1 cellular context compared by ENCODE assay signal in the genomic region with DNA sequence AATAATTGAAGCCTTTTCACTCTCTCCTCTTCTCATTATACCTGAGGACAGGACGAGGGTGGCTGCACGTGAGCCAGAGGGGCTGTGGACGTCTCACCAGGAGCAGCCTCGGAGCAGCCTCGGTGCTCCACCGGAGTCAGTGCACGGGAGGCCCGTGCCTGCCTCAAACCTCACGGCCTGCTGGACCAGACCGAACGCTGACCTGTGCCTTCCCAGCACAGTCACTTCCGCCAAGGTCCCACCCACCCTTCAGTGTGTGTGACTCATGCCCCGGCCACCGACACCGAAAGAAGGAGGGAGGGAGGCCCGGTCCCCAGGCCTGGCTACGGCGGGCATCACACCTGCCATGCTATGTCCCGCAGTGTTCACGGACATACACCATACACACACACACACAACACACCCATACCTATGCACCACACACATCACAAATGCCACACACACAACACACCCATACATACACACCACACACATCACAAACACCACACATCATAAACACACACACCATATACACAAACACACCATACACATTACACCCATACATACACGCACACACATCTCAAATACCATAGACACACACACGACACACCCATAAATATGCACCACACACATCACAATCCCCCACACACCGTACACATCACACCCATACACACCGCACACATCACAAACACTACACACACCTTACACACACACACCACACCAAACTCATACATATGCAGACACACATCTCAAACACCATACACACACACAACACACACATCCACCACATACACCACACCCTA.
TF ChIP-seq lines count a peak whose summit lies in the region.

No MANE protein-coding gene starts in this region.

TF ChIP-seq in HepG2, 621 proteins besides CTCF, POLR2A, EP300 and RAD21:
- TF ChIP-seq, protein P1, sequence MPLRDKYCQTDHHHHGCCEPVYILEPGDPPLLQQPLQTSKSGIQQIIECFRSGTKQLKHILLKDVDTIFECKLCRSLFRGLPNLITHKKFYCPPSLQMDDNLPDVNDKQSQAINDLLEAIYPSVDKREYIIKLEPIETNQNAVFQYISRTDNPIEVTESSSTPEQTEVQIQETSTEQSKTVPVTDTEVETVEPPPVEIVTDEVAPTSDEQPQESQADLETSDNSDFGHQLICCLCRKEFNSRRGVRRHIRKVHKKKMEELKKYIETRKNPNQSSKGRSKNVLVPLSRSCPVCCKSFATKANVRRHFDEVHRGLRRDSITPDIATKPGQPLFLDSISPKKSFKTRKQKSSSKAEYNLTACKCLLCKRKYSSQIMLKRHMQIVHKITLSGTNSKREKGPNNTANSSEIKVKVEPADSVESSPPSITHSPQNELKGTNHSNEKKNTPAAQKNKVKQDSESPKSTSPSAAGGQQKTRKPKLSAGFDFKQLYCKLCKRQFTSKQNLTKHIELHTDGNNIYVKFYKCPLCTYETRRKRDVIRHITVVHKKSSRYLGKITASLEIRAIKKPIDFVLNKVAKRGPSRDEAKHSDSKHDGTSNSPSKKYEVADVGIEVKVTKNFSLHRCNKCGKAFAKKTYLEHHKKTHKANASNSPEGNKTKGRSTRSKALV (CRISPR knock-in tag; IDR thresholded peaks at IDR 0.05): no peak
- TF ChIP-seq ZNF674 (CRISPR knock-in tag; IDR thresholded peaks at IDR 0.05; ENCODE audit: low read depth) (no peak), FOXP1 (IDR thresholded peaks at IDR 0.05) (0 out of 2 replicates have a peak, but pooled peaks have one; percentile 23), FOXP1 (CRISPR knock-in tag; IDR thresholded peaks at IDR 0.05) (no peak), FOSL2 (CRISPR knock-in tag; IDR thresholded peaks at IDR 0.05) (peak; percentile 72), GABPB1 (CRISPR knock-in tag; IDR thresholded peaks at IDR 0.05) (peak; percentile 70)
